ENCODE assay signal across 8 cellular contexts in the genomic region with DNA sequence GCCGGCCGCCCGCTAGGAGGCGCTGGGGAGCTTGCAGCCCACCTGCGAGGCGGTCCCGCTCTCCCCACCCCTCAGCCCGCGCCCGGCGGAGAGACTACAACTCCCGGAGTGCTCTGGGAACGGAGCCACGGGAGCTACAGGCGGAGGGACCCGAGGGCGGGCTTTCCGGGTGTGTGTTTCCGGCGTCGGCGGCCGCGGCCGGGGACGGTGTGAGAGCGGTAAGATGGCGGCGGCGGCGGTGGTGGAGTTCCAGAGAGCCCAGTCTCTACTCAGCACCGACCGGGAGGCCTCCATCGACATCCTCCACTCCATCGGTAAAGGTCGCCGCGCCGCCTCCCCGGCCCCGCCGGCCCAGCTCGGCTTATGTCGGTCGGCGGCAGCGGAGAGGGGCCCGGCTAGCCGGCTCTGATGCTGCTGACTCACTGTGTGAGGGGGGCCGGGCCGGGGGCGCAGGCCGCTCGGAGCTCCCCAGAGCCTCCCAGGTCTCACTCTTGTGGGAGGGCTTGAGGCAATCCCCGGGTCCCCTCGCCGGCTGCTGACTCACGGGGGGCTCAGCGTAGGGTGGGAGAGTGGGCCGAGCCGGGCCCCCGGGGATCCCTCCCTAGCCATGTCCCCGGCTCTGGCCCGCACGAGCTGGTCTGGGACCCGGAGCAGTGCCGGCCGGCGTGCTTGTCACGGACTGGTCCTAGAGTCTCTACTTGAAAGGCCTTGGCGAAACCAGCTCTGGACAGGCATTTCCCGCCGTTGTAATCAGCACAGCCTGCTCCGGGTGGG. TPM values are rescaled to one million over a fixed set of nuclear protein-coding genes. Genes with fewer than 3 reads are reported as not detected.
A peak's percentile ranks its signal among the peaks of the same experiment; 100 is the strongest.
DNase-seq lines count a peak whose midpoint lies in the region; ATAC-seq and TF ChIP-seq lines count a peak whose summit lies in the region.

A gene (plus strand): TSS at position 210 of the 774 bp plus-strand sequence. CDS start 14 bp downstream, at position 224.

- H2AK5ac ChIP-seq in trophoblast cell (ENCODE audit: low read length) = peak within 1 kb of the TSS; percentile 41

- peak within 1 kb of the TSS; percentile 96 for H3K27ac ChIP-seq in cardiac muscle cell
- H3K27ac ChIP-seq in trophoblast cell (ENCODE audit: low read depth, low read length) = peak within 1 kb of the TSS; percentile 77
- H3K27ac ChIP-seq in transverse colon = peak within 1 kb of the TSS; percentile 76 to 89 (median 86)

- peak within 1 kb of the TSS; percentile 92 for H4K91ac ChIP-seq in trophoblast cell (ENCODE audit: low read depth, low read length)

- peak; percentile 56 for TF ChIP-seq POLR2A in transverse colon (IDR thresholded peaks at IDR 0.05)

- peak; percentile 90 for ATAC-seq in HG02763 (IDR thresholded peaks at IDR 0.05; ENCODE audit: unreplicated experiment)

- H3K4ac ChIP-seq in trophoblast cell (ENCODE audit: low read depth, low read length) = peak within 1 kb of the TSS; percentile 93

- H3K4me3 ChIP-seq in adipocyte (ENCODE audit: low read length) (peak within 1 kb of the TSS; percentile 95), cardiac muscle cell (peak within 1 kb of the TSS; percentile 96), trophoblast cell (ENCODE audit: low read depth, low read length) (peak within 1 kb of the TSS; percentile 87), transverse colon (peak within 1 kb of the TSS; percentile 65 to 93 (median 84))

- H3K9ac ChIP-seq in adipocyte (ENCODE audit: low read length) = peak within 1 kb of the TSS; percentile 95
- peak within 1 kb of the TSS; percentile 83 for H3K9ac ChIP-seq in trophoblast cell (ENCODE audit: low read length)

- H2AFZ ChIP-seq in trophoblast cell (ENCODE audit: insufficient read depth, low read length, poor library complexity) = peak within 1 kb of the TSS; percentile 86

- intact Hi-C loops in transverse colon (cut with DNase I; ENCODE audit: low total_unique reads) = no loop called here

- peaks cover 21% of the 10 kb centered on the region for H3K4me1 ChIP-seq in adipocyte (ENCODE audit: control insufficient read depth, insufficient read depth, low read length)
- H3K4me1 ChIP-seq in cardiac muscle cell (ENCODE audit: low read depth) = peaks cover 14% of the 10 kb centered on the region
- peaks cover 0 to 2% of the 10 kb centered on the region in 2 experiments for H3K4me1 ChIP-seq in trophoblast cell (ENCODE audit: control insufficient read depth in 1 of 2, insufficient read depth in 2 of 2, low read length in 2 of 2)
- peaks cover 8 to 27% (median 18%) of the 10 kb centered on the region in 4 donors for H3K4me1 ChIP-seq in transverse colon

- H3K36me3 ChIP-seq in adipocyte (ENCODE audit: control insufficient read depth, insufficient read depth, low read length, severe bottlenecking) = peaks cover 28% of the 10 kb centered on the region
- H3K36me3 ChIP-seq in cardiac muscle cell = peaks cover 22% of the 10 kb centered on the region
- peaks cover 11 to 13% of the 10 kb centered on the region in 2 experiments for H3K36me3 ChIP-seq in trophoblast cell (ENCODE audit: control insufficient read depth in 1 of 2, insufficient read depth in 2 of 2, low read length in 2 of 2)
- peaks cover 0 to 13% (median 5%) of the 10 kb centered on the region in 4 donors for H3K36me3 ChIP-seq in transverse colon

- peak; percentile 98 for TF ChIP-seq CTCF in GM12874 (IDR thresholded peaks at IDR 0.05; ENCODE audit: insufficient read depth, low read depth, low read length)
- TF ChIP-seq CTCF in cardiac muscle cell (IDR thresholded peaks at IDR 0.05; ENCODE audit: low read depth, low read length) = peak; percentile 84
- TF ChIP-seq CTCF in transverse colon (IDR thresholded peaks at IDR 0.05) = peak in 2 of 5 experiments; percentile 81 to 93

- no CpG with 5 or more reads among the region's 74 CpGs for WGBS in trophoblast cell (ENCODE audit: extremely low coverage, insufficient coverage, insufficient read length)
- WGBS in transverse colon (ENCODE audit: low coverage in 1 of 2), 2 donors = 0% methylated on average over 68 of the region's 74 CpGs; no CpG with 5 or more reads in 1 of the 2 donors

- peak within 1 kb of the TSS; percentile 93 for H3K14ac ChIP-seq in trophoblast cell (ENCODE audit: low read length)

- H2BK120ac ChIP-seq in trophoblast cell (ENCODE audit: insufficient read depth, low read length, poor library complexity) = peak within 1 kb of the TSS; percentile 89

- DNase-seq in NCI-H1417 treated with DMSO at 0.1 percent for 48 hours (lab: John Stamatoyannopoulos, UW) (peak; percentile 65), T follicular helper cell (ENCODE audit: low read depth) (peak; percentile 99), adipocyte (ENCODE audit: low read depth) (peak; percentile 99), cardiac muscle cell (ENCODE audit: low read depth in 1 of 2, low spot score in 1 of 2) (peak; percentile 98), trophoblast cell (peak; percentile 97 to 98), transverse colon (peak; percentile 98)

- peak within 1 kb of the TSS; percentile 90 for H2BK5ac ChIP-seq in trophoblast cell (ENCODE audit: low read depth, low read length, poor library complexity)

- H2BK12ac ChIP-seq in trophoblast cell (ENCODE audit: low read length) = no peak within 1 kb of the TSS

- H4K8ac ChIP-seq in trophoblast cell (ENCODE audit: low read depth, low read length) = peak within 1 kb of the TSS; percentile 96

- peak within 1 kb of the TSS; percentile 86 for H3K4me2 ChIP-seq in trophoblast cell (ENCODE audit: low read length)

- H3K18ac ChIP-seq in trophoblast cell (ENCODE audit: low read length) = peak within 1 kb of the TSS; percentile 81

- in situ Hi-C loops in transverse colon (cut with MboI; ENCODE audit: low pct_ligation_motif_present in 1 of 4, low pct_unique_long_range_greater_than_20kb in 1 of 4, low sequenced_read_pairs in 3 of 4) = no loop called here

- H3K23ac ChIP-seq in trophoblast cell (ENCODE audit: low read length) = no peak within 1 kb of the TSS

- H3K79me2 ChIP-seq in trophoblast cell (ENCODE audit: control insufficient read depth, insufficient read depth, low read length, poor library complexity) = peaks cover 10% of the 10 kb centered on the region

- TF ChIP-seq EP300 in transverse colon (IDR thresholded peaks at IDR 0.05; ENCODE audit: low read depth) = no peak

- H3K79me1 ChIP-seq in trophoblast cell (ENCODE audit: low read length) = peaks cover 7% of the 10 kb centered on the region

- H3K9me3 ChIP-seq in adipocyte (ENCODE audit: control insufficient read depth, low read length) = no peaks in the 10 kb centered on the region
- no peaks in the 10 kb centered on the region for H3K9me3 ChIP-seq in cardiac muscle cell (ENCODE audit: low read depth)
- H3K9me3 ChIP-seq in trophoblast cell (ENCODE audit: insufficient read depth, low read depth, low read length) = no peaks in the 10 kb centered on the region
- H3K9me3 ChIP-seq in transverse colon = no peaks in the 10 kb centered on the region

- H3K27me3 ChIP-seq in adipocyte (replicated peaks; ENCODE audit: control insufficient read depth, insufficient read depth, low read length) = no peaks in the 10 kb centered on the region
- no peaks in the 10 kb centered on the region for H3K27me3 ChIP-seq in cardiac muscle cell
- no peaks in the 10 kb centered on the region for H3K27me3 ChIP-seq in trophoblast cell (ENCODE audit: insufficient read depth, low read length)
- no peaks in the 10 kb centered on the region for H3K27me3 ChIP-seq in transverse colon

- H4K12ac ChIP-seq in trophoblast cell (ENCODE audit: low read depth, low read length) = peak within 1 kb of the TSS; percentile 86

RNA-seq across cellular contexts. Expression of the gene that starts here (rescaled TPM):
- total RNA-seq in cardiac muscle cell (28.7 and 42.8 TPM in 2 replicates), transverse colon (100 to 1,000 TPM in 1 of 4 donors, 10 to 100 TPM in 3; 20.9 to 238 (median 62.3) TPM)
- 143 and 145 TPM in 2 replicates for polyA plus RNA-seq in cardiac muscle cell
- polyA plus RNA-seq in trophoblast cell (2013) = 167 and 174 TPM in 2 replicates

Comparison
In these comparisons a context has a peak if more than half of its experiments do, and no peak if none do; other contexts are left out.
1. Peak in every context shown above with its lines: DNase-seq, ATAC-seq, H3K4me3 ChIP-seq and H3K27ac ChIP-seq.